ENCODE assay signal across 15 cellular contexts in genomic region chr18:12849548-12849947, GRCh38. TPM values are rescaled to one million over a fixed set of nuclear protein-coding genes. Genes with fewer than 3 reads are reported as not detected.
A peak's percentile ranks its signal among the peaks of the same experiment; 100 is the strongest.
DNase-seq lines count a peak whose midpoint lies in the region; ATAC-seq and TF ChIP-seq lines count a peak whose summit lies in the region.
"Had no signal": no experiment of that assay in that cellular context is flagged by ENCODE, and none has a peak within 500 bp of the region (broad histone marks: within the 10 kb centered on the region; RNA-seq: fewer than 3 reads in every experiment).

No MANE protein-coding gene starts in this region.

- H3K27ac Mint-ChIP-seq in memory B cell, result peak overlapping the region; percentile 12
- H3K27ac Mint-ChIP-seq: IgD-negative memory B cell had no signal

- no peak for TF ChIP-seq CTCF in LNCaP clone FGC (IDR thresholded peaks at IDR 0.05; ENCODE audit: control insufficient read depth, extremely low read depth, insufficient read depth)

- H3K4me1 Mint-ChIP-seq in memory B cell, result peaks cover 26% of the 10 kb centered on the region

- peak; percentile 88 for DNase-seq in DMS53 (lab: John Stamatoyannopoulos, UW)
- peak; percentile 74 for DNase-seq in LNCaP clone FGC (ENCODE audit: low read depth)
- no peak for DNase-seq in memory B cell (ENCODE audit: low spot score in 2 of 2)
- DNase-seq in left cardiac atrium, result no peak
- no peak for DNase-seq in NCI-H2029 treated with DMSO at 0.1 percent for 48 hours (lab: John Stamatoyannopoulos, UW)
- no peak for DNase-seq in GM19240 (ENCODE audit: insufficient read length, low spot score)
- DNase-seq: C1 segment of cervical spinal cord, DMS 273 treated with DMSO at 0.1 percent for 48 hours, NCI-H187, NCI-H748 treated with DMSO at 0.1 percent for 48 hours, OCI-M1 had no signal

- no peak overlapping the region for H3K4me3 ChIP-seq in LNCaP clone FGC (ENCODE audit: low read depth, low read length)
- H3K4me3 ChIP-seq: HAP-1, SJSA1 had no signal

- no peaks in the 10 kb centered on the region for H3K27me3 Mint-ChIP-seq in memory B cell
- H3K27me3 Mint-ChIP-seq: IgD-negative memory B cell had no signal

- H3K4me3 Mint-ChIP-seq in memory B cell, result no peak overlapping the region

- ATAC-seq in esophagus mucosa (peak; percentile 82), memory B cell (ENCODE audit: low read depth) (no peak), left cardiac atrium (no peak)

- peaks cover 26% of the 10 kb centered on the region for H3K36me3 Mint-ChIP-seq in memory B cell

- intact Hi-C loops in left cardiac atrium (cut with DNase I), result no loop called here

- no peaks in the 10 kb centered on the region for H3K9me3 Mint-ChIP-seq in memory B cell
- H3K9me3 Mint-ChIP-seq: IgD-negative memory B cell had no signal

RNA-seq across cellular contexts. Expression of gene PTPN2, which starts 34.5 kb away (rescaled TPM):
- 24.9 TPM for total RNA-seq in esophagus mucosa
- 10 to 100 TPM; 15.0 to 18.1 TPM for total RNA-seq in left cardiac atrium

Comparison
In these comparisons a context has a peak if more than half of its experiments do, and no peak if none do; other contexts are left out.
1. DNase-seq: peak in DMS53 (single experiment) and LNCaP clone FGC (single experiment); none in memory B cell (0 of 2), left cardiac atrium (single experiment), NCI-H2029 treated with DMSO at 0.1 percent for 48 hours (single experiment) and GM19240 (single experiment).